ENCODE assay signal across 8 cellular contexts in genomic region chr6:148559848-148560433, GRCh38.
A peak's percentile ranks its signal among the peaks of the same experiment; 100 is the strongest.
DNase-seq lines count a peak whose midpoint lies in the region; ATAC-seq and TF ChIP-seq lines count a peak whose summit lies in the region.

No MANE protein-coding gene starts in this region.

- DNase-seq in NCI-H146 treated with DMSO at 0.1 percent for 48 hours (lab: John Stamatoyannopoulos, UW; ENCODE audit: unreplicated experiment) (peak; percentile 78), islet precursor cell (peak; percentile 82), COLO829 (ENCODE audit: low spot score) (no peak)
- peak; percentile 40 to 52 (median 46) for DNase-seq in activated CD4-positive, CD25-positive, alpha-beta regulatory T cell (lab: John Stamatoyannopoulos, UW)
- peak; percentile 48 for DNase-seq in central memory CD4-positive, alpha-beta T cell
- DNase-seq in stimulated activated CD4-positive, alpha-beta T cell treated with anti-CD3 and anti-CD28 coated beads, Interleukin-15, amount 100 ng/mL, for 24 hours, result peak; percentile 77

- peak; percentile 85 for ATAC-seq in HG02678 (IDR thresholded peaks at IDR 0.05; ENCODE audit: unreplicated experiment)

- TF ChIP-seq CTCF in GM12873 (IDR thresholded peaks at IDR 0.05; ENCODE audit: insufficient read depth, low read depth, low read length, missing control alignments), result peak; percentile 91
